In the genomic region with DNA sequence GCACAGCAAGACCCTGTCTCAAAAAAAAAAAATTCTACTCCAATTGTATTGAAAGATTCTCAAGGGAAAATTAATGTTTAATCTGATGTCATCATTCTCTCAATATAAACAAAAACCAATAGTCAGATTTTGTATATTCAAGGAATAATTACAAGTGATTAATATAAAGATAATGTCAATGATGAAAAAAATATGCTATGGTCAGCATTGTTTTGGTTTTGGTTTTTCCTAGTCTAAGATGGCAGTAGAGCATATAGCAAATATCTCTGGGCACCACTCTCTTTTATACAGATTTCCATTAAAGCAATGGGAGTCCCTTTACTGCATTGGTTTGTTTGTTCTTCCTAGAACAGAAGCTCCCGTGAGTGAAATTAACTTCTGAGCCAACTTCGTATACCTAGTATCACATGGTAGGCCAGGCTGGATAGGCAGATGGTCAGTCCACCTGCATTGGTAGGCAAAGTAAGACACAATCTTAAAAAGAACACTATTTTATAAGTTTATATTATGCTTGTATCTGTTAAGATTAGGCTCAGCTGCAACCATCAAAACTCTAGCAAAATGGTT, we compare ENCODE assay signal across 2 cellular contexts.
TF ChIP-seq lines count a peak whose summit lies in the region.

No MANE protein-coding gene starts in this region.

TF ChIP-seq in HepG2, 621 proteins besides CTCF, POLR2A, EP300 and RAD21:
- TF ChIP-seq MAFK (conservative IDR thresholded peaks at IDR 0.05 in 1 of 2, IDR thresholded peaks at IDR 0.05 in 1 of 2; ENCODE audit: low read length in 2 of 2), result peak; percentile 85 to 95
- TF ChIP-seq ARNT2 (CRISPR knock-in tag; IDR thresholded peaks at IDR 0.05; ENCODE audit: low read depth), result no peak
- peak; percentile 87 for TF ChIP-seq MAFF (IDR thresholded peaks at IDR 0.05; ENCODE audit: low read depth, low read length)

TF ChIP-seq in IMR-90, 13 proteins besides CTCF, POLR2A, EP300 and RAD21:
- TF ChIP-seq MXI1 (IDR thresholded peaks at IDR 0.05; ENCODE audit: borderline replicate concordance, low read depth, low read length), result no peak
- peak; percentile 91 for TF ChIP-seq MAFK (IDR thresholded peaks at IDR 0.05; ENCODE audit: low read depth, low read length)
- TF ChIP-seq, protein P1, sequence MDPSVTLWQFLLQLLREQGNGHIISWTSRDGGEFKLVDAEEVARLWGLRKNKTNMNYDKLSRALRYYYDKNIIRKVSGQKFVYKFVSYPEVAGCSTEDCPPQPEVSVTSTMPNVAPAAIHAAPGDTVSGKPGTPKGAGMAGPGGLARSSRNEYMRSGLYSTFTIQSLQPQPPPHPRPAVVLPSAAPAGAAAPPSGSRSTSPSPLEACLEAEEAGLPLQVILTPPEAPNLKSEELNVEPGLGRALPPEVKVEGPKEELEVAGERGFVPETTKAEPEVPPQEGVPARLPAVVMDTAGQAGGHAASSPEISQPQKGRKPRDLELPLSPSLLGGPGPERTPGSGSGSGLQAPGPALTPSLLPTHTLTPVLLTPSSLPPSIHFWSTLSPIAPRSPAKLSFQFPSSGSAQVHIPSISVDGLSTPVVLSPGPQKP (IDR thresholded peaks at IDR 0.05; ENCODE audit: borderline replicate concordance, low read depth, low read length), result no peak
